18 cellular contexts compared by ENCODE assay signal in genomic region chr15:77352932-77353331, GRCh38.
DNase-seq lines count a peak whose midpoint lies in the region.
"Had no signal": no experiment of that assay in that cellular context is flagged by ENCODE, and none has a peak within 500 bp of the region (broad histone marks: within the 10 kb centered on the region; RNA-seq: fewer than 3 reads in every experiment).

No MANE protein-coding gene starts in this region.

- H3K27me3 Mint-ChIP-seq in immature natural killer cell (ENCODE audit: low read depth in 3 of 3): no peaks in the 10 kb centered on the region
- H3K27me3 Mint-ChIP-seq: B cell; CD4-positive, CD25-positive, alpha-beta regulatory T cell had no signal

- peaks cover 0 to 11% (median 0%) of the 10 kb centered on the region in 3 donors for H3K36me3 Mint-ChIP-seq in immature natural killer cell
- H3K36me3 Mint-ChIP-seq: CD4-positive, CD25-positive, alpha-beta regulatory T cell had no signal

- peak; percentile 9 for DNase-seq in GM03348 (ENCODE audit: low spot score)
- peak; percentile 9 for DNase-seq in NCI-H2171 (lab: John Stamatoyannopoulos, UW)
- peak; percentile 41 for DNase-seq in fibroblast of peridontal ligament (ENCODE audit: extremely low read depth)
- no peak for DNase-seq in immature natural killer cell
- no peak for DNase-seq in HT-29 (ENCODE audit: low spot score)
- no peak for DNase-seq in activated gamma-delta T cell treated with Interleukin-2 at 50 U/mL for 16 hours
- DNase-seq: Caco-2; CD4-positive, CD25-positive, alpha-beta regulatory T cell; NCI-H1048; NCI-H2029 treated with DMSO at 0.1 percent for 48 hours; NCI-H226; NCI-H524 treated with DMSO at 0.1 percent for 48 hours had no signal

- H2AFZ ChIP-seq in ACC112 (ENCODE audit: low read length, unreplicated experiment): no peak overlapping the region

- H3K4me1 ChIP-seq in ACC112 (ENCODE audit: control insufficient read depth, insufficient read depth, low read length, unreplicated experiment): peaks cover 16% of the 10 kb centered on the region
- H3K4me1 ChIP-seq: Caco-2 had no signal

- H3K4me1 Mint-ChIP-seq in immature natural killer cell: peaks cover 8 to 12% of the 10 kb centered on the region in 2 donors

- no peak overlapping the region for H3K4me3 Mint-ChIP-seq in immature natural killer cell
- H3K4me3 Mint-ChIP-seq: B cell; CD4-positive, CD25-positive, alpha-beta regulatory T cell; T-helper 1 cell treated with Interleukin-12 subunit alpha and Interleukin-12 subunit beta and Interleukin-4 antibody, amounts not matched to agents 30 μg/mL and 1 μg/mL, for 36 hours had no signal

- no peaks in the 10 kb centered on the region for H3K27me3 ChIP-seq in ACC112 (ENCODE audit: insufficient read depth, low read length)

- no peaks in the 10 kb centered on the region for H3K9me3 Mint-ChIP-seq in immature natural killer cell
- H3K9me3 Mint-ChIP-seq: CD4-positive, CD25-positive, alpha-beta regulatory T cell; T-helper 1 cell treated with Interleukin-12 subunit alpha and Interleukin-12 subunit beta and Interleukin-4 antibody, amounts not matched to agents 30 μg/mL and 1 μg/mL, for 36 hours had no signal

- H3K79me2 ChIP-seq in ACC112 (ENCODE audit: control insufficient read depth, insufficient read depth, low read length, unreplicated experiment): peaks cover 39% of the 10 kb centered on the region

- no peak overlapping the region for H3K27ac ChIP-seq in ACC112 (ENCODE audit: low read depth, low read length)
- H3K27ac ChIP-seq: HL-60, RWPE1 had no signal

- H3K36me3 ChIP-seq in ACC112 (ENCODE audit: insufficient read depth, low read length): no peaks in the 10 kb centered on the region

- H3K4me3 ChIP-seq in ACC112 (ENCODE audit: low read depth, low read length): peak overlapping the region; percentile 5; the same call in 1 of the 2 replicates
- H3K4me3 ChIP-seq: K562 had no signal

- no peak overlapping the region for H3K27ac Mint-ChIP-seq in immature natural killer cell
- H3K27ac Mint-ChIP-seq: B cell; CD4-positive, CD25-positive, alpha-beta regulatory T cell; T-helper 1 cell treated with Interleukin-12 subunit alpha and Interleukin-12 subunit beta and Interleukin-4 antibody, amounts not matched to agents 30 μg/mL and 1 μg/mL, for 36 hours had no signal

Comparison
In these comparisons a context has a peak if more than half of its experiments do, and no peak if none do; other contexts are left out.
1. DNase-seq: peak in GM03348 (single experiment), NCI-H2171 (single experiment) and fibroblast of peridontal ligament (single experiment); none in immature natural killer cell (0 of 3), HT-29 (single experiment) and activated gamma-delta T cell treated with Interleukin-2 at 50 U/mL for 16 hours (single experiment).